26 cellular contexts compared by ENCODE assay signal in genomic region chr7:51647486-51647885, GRCh38.
DNase-seq lines count a peak whose midpoint lies in the region; TF ChIP-seq lines count a peak whose summit lies in the region.
"Had no signal": no experiment of that assay in that cellular context is flagged by ENCODE, and none has a peak within 500 bp of the region (broad histone marks: within the 10 kb centered on the region; RNA-seq: fewer than 3 reads in every experiment).

No MANE protein-coding gene starts in this region.

- H3K27ac Mint-ChIP-seq in Caco-2 (ENCODE audit: unreplicated experiment) (peak overlapping the region; percentile 64), endodermal cell (peak overlapping the region; percentile 82), immature natural killer cell (no peak overlapping the region)
- H3K27ac Mint-ChIP-seq: activated CD4-positive, alpha-beta memory T cell treated with anti-CD3 and anti-CD28 coated beads, Interleukin-2, amount 10 ng/mL, durations not matched to agents 7 days and 5 days; activated T-helper 1 cell treated with anti-CD3 and anti-CD28 coated beads, Interleukin-12 subunit alpha, Interleukin-12 subunit beta, Interleukin-2, Interleukin-4 antibody, amounts not matched to agents 30 ng/mL and 10 ng/mL and 1 ng/mL, durations not matched to agents 14 hours and 24 hours and 36 hours; CD8-positive, alpha-beta T cell; naive B cell; stimulated activated memory B cell treated with anti-CD40 and anti-IgM and Interleukin-4, amounts not matched to agents 10 μg/mL and 1 μg/mL and 100 μg/mL, for 72 hours; T-helper 1 cell treated with Interleukin-12 subunit alpha and Interleukin-12 subunit beta and Interleukin-4 antibody, amounts not matched to agents 30 μg/mL and 1 μg/mL, for 36 hours had no signal

- no peaks in the 10 kb centered on the region for H3K9me3 Mint-ChIP-seq in Caco-2 (ENCODE audit: unreplicated experiment)
- H3K9me3 Mint-ChIP-seq in endodermal cell: peaks cover 9% of the 10 kb centered on the region
- peaks cover 3 to 32% (median 12%) of the 10 kb centered on the region in 6 donors for H3K9me3 Mint-ChIP-seq in immature natural killer cell
- H3K9me3 Mint-ChIP-seq: CD8-positive, alpha-beta T cell had no signal

- H3K27me3 ChIP-seq in Caco-2 (replicated peaks; ENCODE audit: control insufficient read depth, insufficient read depth, low read length) (no peaks in the 10 kb centered on the region), endodermal cell (ENCODE audit: control insufficient read depth, insufficient read depth, low read length, poor library complexity, severe bottlenecking) (peaks cover 26% of the 10 kb centered on the region), neuronal stem cell (ENCODE audit: control insufficient read depth in 3 of 3, insufficient read depth in 3 of 3, low read depth in 1 of 3, low read length in 3 of 3) (no peaks in the 10 kb centered on the region), tibial nerve (no peaks in the 10 kb centered on the region)
- H3K27me3 ChIP-seq: adrenal gland, gastroesophageal sphincter, upper lobe of left lung had no signal

- no TSS peak for BruUV-seq in Caco-2 (replicated peaks; lab: Mats Ljungman, UMichigan)

- H4K91ac ChIP-seq in neuronal stem cell (ENCODE audit: low read depth, low read length, poor library complexity): no peak overlapping the region

- H3K4me1 Mint-ChIP-seq in Caco-2 (ENCODE audit: low read depth, unreplicated experiment): peaks cover 21% of the 10 kb centered on the region
- H3K4me1 Mint-ChIP-seq in endodermal cell: peaks cover 21% of the 10 kb centered on the region
- H3K4me1 Mint-ChIP-seq in immature natural killer cell: no peaks in the 10 kb centered on the region
- H3K4me1 Mint-ChIP-seq: activated CD4-positive, alpha-beta memory T cell treated with anti-CD3 and anti-CD28 coated beads, Interleukin-2, amount 10 ng/mL, durations not matched to agents 7 days and 5 days; naive B cell; stimulated activated memory B cell treated with anti-CD40 and anti-IgM and Interleukin-4, amounts not matched to agents 10 μg/mL and 1 μg/mL and 100 μg/mL, for 72 hours had no signal

- POLR2A ChIA-PET in Caco-2 (lab: Charles Lee): interaction anchor here (0.7 kb wide), 1 partner anchor 108 kb away, joined by 5 read pairs; no protein-coding TSS in a partner anchor

- no peak overlapping the region for H3K9ac ChIP-seq in endodermal cell (ENCODE audit: extremely low read depth, low read length, poor library complexity, severe bottlenecking)
- H3K9ac ChIP-seq in neuronal stem cell (ENCODE audit: low read depth, low read length, poor library complexity): peak overlapping the region; percentile 36
- H3K9ac ChIP-seq: GM23248 had no signal

- TF ChIP-seq EP300 in tibial nerve (IDR thresholded peaks at IDR 0.05): no peak

- H3K4me1 ChIP-seq in Caco-2 (peaks cover 15% of the 10 kb centered on the region), endodermal cell (ENCODE audit: control insufficient read depth, insufficient read depth, low read length) (peaks cover 6% of the 10 kb centered on the region), neuronal stem cell (ENCODE audit: control insufficient read depth in 2 of 2, insufficient read depth in 1 of 2, low read depth in 1 of 2, low read length in 2 of 2) (peaks cover 0 to 7% of the 10 kb centered on the region in 2 donors), tibial nerve (no peaks in the 10 kb centered on the region)
- H3K4me1 ChIP-seq: upper lobe of left lung had no signal

- CTCF ChIA-PET in Caco-2 (lab: Charles Lee): interaction anchor here (1.2 kb wide), 1 partner anchor 217 kb away, joined by 3 read pairs; no protein-coding TSS in a partner anchor

- no peak overlapping the region for H2AK5ac ChIP-seq in neuronal stem cell (ENCODE audit: low read depth, low read length)

- peak overlapping the region; percentile 64 for H3K27ac ChIP-seq in VCaP
- peak overlapping the region; percentile 28 for H3K27ac ChIP-seq in endodermal cell (ENCODE audit: low read depth, low read length)
- H3K27ac ChIP-seq in neuronal stem cell (replicated peaks; ENCODE audit: low read length): no peak overlapping the region
- H3K27ac ChIP-seq in tibial nerve: no peak overlapping the region
- H3K27ac ChIP-seq: GM23248, upper lobe of left lung had no signal

- H3K9me3 ChIP-seq in Caco-2 (no peaks in the 10 kb centered on the region), endodermal cell (ENCODE audit: control insufficient read depth, low read length) (peaks cover 12% of the 10 kb centered on the region), neuronal stem cell (replicated peaks in 1 of 2; ENCODE audit: control insufficient read depth in 2 of 2, insufficient read depth in 1 of 2, low read depth in 1 of 2, low read length in 2 of 2) (no peaks in the 10 kb centered on the region), tibial nerve (peaks cover 0 to 14% (median 0%) of the 10 kb centered on the region in 4 donors)
- H3K9me3 ChIP-seq: adrenal gland, gastroesophageal sphincter, upper lobe of left lung had no signal

- H2BK5ac ChIP-seq in neuronal stem cell (ENCODE audit: low read length): no peak overlapping the region

- H3K18ac ChIP-seq in neuronal stem cell (ENCODE audit: low read length): peak overlapping the region; percentile 54

- WGBS in endodermal cell (ENCODE audit: insufficient coverage in 1 of 2, insufficient read length in 1 of 2), 2 experiments: 58 to 73% methylated on average over 3 to 5 of the region's 5 CpGs
- WGBS in neuronal stem cell (ENCODE audit: extremely low coverage in 2 of 2, insufficient read length in 2 of 2, insufficient replicate concordance in 1 of 2), 2 donors: no CpG with 5 or more reads among the region's 5 CpGs
- WGBS in tibial nerve, 2 donors: 54 to 57% methylated on average over 5 of the region's 5 CpGs

- H3K36me3 Mint-ChIP-seq in Caco-2 (ENCODE audit: insufficient read depth, unreplicated experiment): no peaks in the 10 kb centered on the region
- H3K36me3 Mint-ChIP-seq in endodermal cell (ENCODE audit: low read depth): no peaks in the 10 kb centered on the region
- H3K36me3 Mint-ChIP-seq in immature natural killer cell: no peaks in the 10 kb centered on the region
- H3K36me3 Mint-ChIP-seq: CD8-positive, alpha-beta T cell; naive B cell; stimulated activated memory B cell treated with anti-CD40 and anti-IgM and Interleukin-4, amounts not matched to agents 10 μg/mL and 1 μg/mL and 100 μg/mL, for 72 hours had no signal

- H3K4me3 ChIP-seq in Caco-2 (ENCODE audit: low read depth, low read length) (no peak overlapping the region; the same call in 1 of the 2 replicates), endodermal cell (ENCODE audit: low read length) (no peak overlapping the region), neuronal stem cell (ENCODE audit: low read length in 2 of 2) (no peak overlapping the region), tibial nerve (no peak overlapping the region)
- H3K4me3 ChIP-seq: gastroesophageal sphincter, GM23248, upper lobe of left lung had no signal

- no peak for TF ChIP-seq CTCF in Caco-2 (IDR thresholded peaks at IDR 0.05; ENCODE audit: insufficient read depth in 1 of 2, low read depth in 1 of 2, low read length in 1 of 2, severe bottlenecking in 1 of 2, unreplicated experiment in 1 of 2)
- TF ChIP-seq CTCF in VCaP (conservative IDR thresholded peaks at IDR 0.05): no peak
- TF ChIP-seq CTCF in endodermal cell (conservative IDR thresholded peaks at IDR 0.05): no peak
- TF ChIP-seq CTCF in tibial nerve (IDR thresholded peaks at IDR 0.05): no peak

- no peak for DNase-seq in Caco-2
- DNase-seq in endodermal cell: no peak
- no peak for DNase-seq in neuronal stem cell (ENCODE audit: low spot score)
- DNase-seq in immature natural killer cell: no peak
- DNase-seq in tibial nerve (ENCODE audit: low spot score in 2 of 2): no peak
- DNase-seq in glomerular visceral epithelial cell (ENCODE audit: extremely low spot score): no peak
- DNase-seq: activated CD4-positive, alpha-beta memory T cell treated with anti-CD3 and anti-CD28 coated beads, Interleukin-2, amount 10 ng/mL, durations not matched to agents 7 days and 5 days; activated CD4-positive, alpha-beta T cell treated with anti-CD3 and anti-CD28 coated beads for 1 hour; activated CD8-positive, alpha-beta memory T cell treated with anti-CD3 and anti-CD28 coated beads, Interleukin-2, amount 50 U/mL, for 48 hours; activated naive CD4-positive, alpha-beta T cell treated with Interleukin-2 at 50 U/mL for 16 hours; AML-193; CD8-positive, alpha-beta T cell; DMS 273 treated with DMSO at 0.1 percent for 48 hours; effector CD4-positive, alpha-beta T cell; EL; GM23248; naive B cell; NCI-H1694 treated with DMSO at 0.1 percent for 48 hours; NCI-H2171; upper lobe of left lung had no signal

- H2BK12ac ChIP-seq in neuronal stem cell (ENCODE audit: low read length): no peak overlapping the region

- no peaks in the 10 kb centered on the region for H3K36me3 ChIP-seq in Caco-2 (ENCODE audit: control insufficient read depth, insufficient read depth, low read length)
- no peaks in the 10 kb centered on the region for H3K36me3 ChIP-seq in endodermal cell (ENCODE audit: control insufficient read depth, insufficient read depth, low read length)
- no peaks in the 10 kb centered on the region for H3K36me3 ChIP-seq in neuronal stem cell (replicated peaks in 1 of 2; ENCODE audit: control insufficient read depth in 2 of 2, insufficient read depth in 2 of 2, low read length in 2 of 2)
- no peaks in the 10 kb centered on the region for H3K36me3 ChIP-seq in tibial nerve
- H3K36me3 ChIP-seq: adrenal gland, gastroesophageal sphincter, upper lobe of left lung had no signal

- H3K23ac ChIP-seq in neuronal stem cell (ENCODE audit: low read depth, low read length, poor library complexity): no peak overlapping the region

- H3K14ac ChIP-seq in neuronal stem cell (ENCODE audit: low read length): no peak overlapping the region

- TF ChIP-seq POLR2A in tibial nerve (IDR thresholded peaks at IDR 0.05): no peak

- no peak overlapping the region for H3K4me2 ChIP-seq in neuronal stem cell (ENCODE audit: insufficient read depth, low read length, poor library complexity, severe bottlenecking)

- no peak overlapping the region for H2BK120ac ChIP-seq in neuronal stem cell (ENCODE audit: low read depth, low read length)

- H3K27me3 Mint-ChIP-seq in Caco-2 (ENCODE audit: insufficient read depth, unreplicated experiment): no peaks in the 10 kb centered on the region
- peaks cover 59% of the 10 kb centered on the region for H3K27me3 Mint-ChIP-seq in endodermal cell (ENCODE audit: insufficient read depth)
- H3K27me3 Mint-ChIP-seq in immature natural killer cell (ENCODE audit: low read depth in 3 of 3): peaks cover 0 to 5% (median 0%) of the 10 kb centered on the region in 3 donors
- H3K27me3 Mint-ChIP-seq: activated CD4-positive, alpha-beta memory T cell treated with anti-CD3 and anti-CD28 coated beads, Interleukin-2, amount 10 ng/mL, durations not matched to agents 7 days and 5 days; naive B cell; stimulated activated memory B cell treated with anti-CD40 and anti-IgM and Interleukin-4, amounts not matched to agents 10 μg/mL and 1 μg/mL and 100 μg/mL, for 72 hours had no signal

- H4K8ac ChIP-seq in neuronal stem cell (ENCODE audit: low read depth, low read length): no peak overlapping the region

- no peaks in the 10 kb centered on the region for H3K79me1 ChIP-seq in neuronal stem cell (ENCODE audit: low read depth, low read length)

- peak overlapping the region; percentile 81 for H2AFZ ChIP-seq in neuronal stem cell (ENCODE audit: low read length)
- H2AFZ ChIP-seq: GM23248 had no signal

- intact Hi-C loops in Caco-2 (cut with micrococcal nuclease; ENCODE audit: unreplicated experiment): loop anchor here (10.0 kb wide), 2 partner anchors 193 to 497 kb away; no protein-coding TSS in a partner anchor

- H2BK15ac ChIP-seq in neuronal stem cell (ENCODE audit: low read length): no peak overlapping the region

- no peak overlapping the region for H3K4ac ChIP-seq in neuronal stem cell (ENCODE audit: low read length)

- H3K4me3 Mint-ChIP-seq in Caco-2 (ENCODE audit: unreplicated experiment): peak overlapping the region; percentile 56
- H3K4me3 Mint-ChIP-seq in endodermal cell: no peak overlapping the region
- no peak overlapping the region for H3K4me3 Mint-ChIP-seq in immature natural killer cell
- H3K4me3 Mint-ChIP-seq: activated CD4-positive, alpha-beta memory T cell treated with anti-CD3 and anti-CD28 coated beads, Interleukin-2, amount 10 ng/mL, durations not matched to agents 7 days and 5 days; activated T-helper 1 cell treated with anti-CD3 and anti-CD28 coated beads, Interleukin-12 subunit alpha, Interleukin-12 subunit beta, Interleukin-2, Interleukin-4 antibody, amounts not matched to agents 30 ng/mL and 10 ng/mL and 1 ng/mL, durations not matched to agents 14 hours and 24 hours and 36 hours; CD8-positive, alpha-beta T cell; naive B cell; stimulated activated memory B cell treated with anti-CD40 and anti-IgM and Interleukin-4, amounts not matched to agents 10 μg/mL and 1 μg/mL and 100 μg/mL, for 72 hours; T-helper 1 cell treated with Interleukin-12 subunit alpha and Interleukin-12 subunit beta and Interleukin-4 antibody, amounts not matched to agents 30 μg/mL and 1 μg/mL, for 36 hours had no signal

Comparison
In these comparisons a context has a peak if more than half of its experiments do, and no peak if none do; other contexts are left out.
1. H3K27ac Mint-ChIP-seq: peak in Caco-2 (single experiment) and endodermal cell (single experiment); none in immature natural killer cell (0 of 6).
2. H3K27ac ChIP-seq: peak in VCaP (single experiment) and endodermal cell (single experiment); none in neuronal stem cell (single experiment) and tibial nerve (0 of 4).